8 cellular contexts compared by ENCODE assay signal in the genomic region with DNA sequence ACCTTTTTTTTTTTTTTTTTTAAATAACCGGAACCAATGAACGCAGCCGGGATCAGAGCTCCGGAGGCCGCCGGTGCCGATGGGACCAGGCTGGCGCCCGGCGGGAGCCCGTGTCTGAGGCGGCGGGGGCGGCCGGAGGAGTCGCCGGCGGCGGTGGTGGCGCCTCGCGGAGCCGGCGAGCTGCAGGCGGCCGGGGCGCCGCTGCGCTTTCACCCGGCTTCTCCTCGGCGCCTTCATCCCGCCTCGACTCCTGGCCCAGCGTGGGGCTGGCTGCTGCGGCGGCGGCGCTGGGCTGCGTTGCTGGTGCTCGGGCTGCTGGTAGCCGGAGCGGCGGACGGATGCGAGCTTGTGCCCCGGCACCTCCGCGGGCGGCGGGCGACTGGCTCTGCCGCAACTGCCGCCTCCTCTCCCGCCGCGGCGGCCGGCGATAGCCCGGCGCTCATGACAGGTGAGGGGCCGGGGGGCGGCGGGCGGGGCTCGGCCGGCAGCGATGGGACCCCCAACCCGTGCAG. TPM values are rescaled to one million over a fixed set of nuclear protein-coding genes. Genes with fewer than 3 reads are reported as not detected.
DNase-seq lines count a peak whose midpoint lies in the region; ATAC-seq and TF ChIP-seq lines count a peak whose summit lies in the region.

No MANE protein-coding gene starts in this region.

- no peaks in the 10 kb centered on the region for H3K9me3 ChIP-seq in CD8-positive, alpha-beta T cell (ENCODE audit: low read length)
- H3K9me3 ChIP-seq in sigmoid colon: no peaks in the 10 kb centered on the region

- ATAC-seq in CD8-positive, alpha-beta T cell: peak; percentile 6
- peak; percentile 20 for ATAC-seq in GM19463 (IDR thresholded peaks at IDR 0.05; ENCODE audit: unreplicated experiment)
- peak; percentile 19 for ATAC-seq in HG03520 (IDR thresholded peaks at IDR 0.05; ENCODE audit: unreplicated experiment)
- ATAC-seq in T-cell (replicated peaks in 1 of 4): peak; percentile 15 to 26 (median 20)

- H3K27ac Mint-ChIP-seq in CD8-positive, alpha-beta T cell: peak overlapping the region; percentile 99
- peak overlapping the region; percentile 97 to 99 for H3K27ac Mint-ChIP-seq in T-cell

- no peak for TF ChIP-seq EP300 in sigmoid colon (IDR thresholded peaks at IDR 0.05)

- peak overlapping the region; percentile 83 for H3K4me3 ChIP-seq in CD8-positive, alpha-beta T cell (ENCODE audit: low read depth, low read length)
- peak overlapping the region; percentile 71 to 95 (median 86) for H3K4me3 ChIP-seq in sigmoid colon

- intact Hi-C loops in CD8-positive, alpha-beta T cell (cut with DNase I, micrococcal nuclease): loop anchor here (1.0 to 10.0 kb wide), 13 partner anchors 12 to 1696 kb away; partner anchors contain the start of genes ANAPC4 (in 1 of the 2), RBPJ (in 1 of the 2), SEL1L3 (in 1 of the 2) and SEPSECS (in 1 of the 2)
- intact Hi-C loops in sigmoid colon (cut with DNase I): loop anchor here (2.0 to 10.0 kb wide), 3 partner anchors 146 to 949 kb away; partner anchors contain the start of genes SMIM20 and TBC1D19

- peak; percentile 24 to 80 (median 54) for DNase-seq in CD8-positive, alpha-beta T cell
- DNase-seq in T-cell (peak in 33 of 34 experiments; percentile 22 to 65 (median 48)), amniotic epithelial cell (ENCODE audit: low read depth) (peak; percentile 48), hepatic stellate cell (ENCODE audit: low spot score) (peak; percentile 36), sigmoid colon (peak; percentile 79), SHP77 (lab: John Stamatoyannopoulos, UW) (no peak)

- CTCF ChIA-PET in CD8-positive, alpha-beta T cell (lab: Charles Lee): interaction anchor here (0.7 to 2.3 kb wide), 8 partner anchors 9 to 149 kb away, joined by 3 to 13 read pairs (median 3); no protein-coding TSS in a partner anchor
- CTCF ChIA-PET in T-cell (lab: Charles Lee): interaction anchor here (0.6 to 3.3 kb wide), 10 partner anchors 11 to 947 kb away, joined by 3 to 32 read pairs (median 4); partner anchors contain the start of gene SMIM20 (in 1 of the 2)

- POLR2A ChIA-PET in CD8-positive, alpha-beta T cell (lab: Charles Lee): interaction anchor here (0.5 to 3.6 kb wide), 24 partner anchors 13 to 1836 kb away, joined by 3 to 81 read pairs (median 4); partner anchors contain the start of gene TBC1D19
- POLR2A ChIA-PET in T-cell (lab: Charles Lee): interaction anchor here (0.6 to 4.0 kb wide), 18 partner anchors 10 to 1703 kb away, joined by 3 to 127 read pairs (median 6); partner anchors contain the start of gene TBC1D19 (in 1 of the 2)

- no peak for TF ChIP-seq POLR2A in sigmoid colon (IDR thresholded peaks at IDR 0.05)

- H3K4me3 Mint-ChIP-seq in CD8-positive, alpha-beta T cell: peak overlapping the region; percentile 99
- H3K4me3 Mint-ChIP-seq in T-cell: peak overlapping the region; percentile 98 to 100 (median 100)

- TF ChIP-seq CTCF in CD8-positive, alpha-beta T cell (IDR thresholded peaks at IDR 0.05): no peak
- no peak for TF ChIP-seq CTCF in sigmoid colon (IDR thresholded peaks at IDR 0.05)

- peaks cover 19% of the 10 kb centered on the region for H3K36me3 Mint-ChIP-seq in CD8-positive, alpha-beta T cell
- no peaks in the 10 kb centered on the region for H3K36me3 Mint-ChIP-seq in T-cell

- H3K9me3 Mint-ChIP-seq in CD8-positive, alpha-beta T cell: no peaks in the 10 kb centered on the region
- H3K9me3 Mint-ChIP-seq in T-cell: no peaks in the 10 kb centered on the region

- no peaks in the 10 kb centered on the region for H3K27me3 ChIP-seq in CD8-positive, alpha-beta T cell (ENCODE audit: insufficient read depth, low read length)
- H3K27me3 ChIP-seq in sigmoid colon: no peaks in the 10 kb centered on the region

- peaks cover 66% of the 10 kb centered on the region for H3K4me1 ChIP-seq in CD8-positive, alpha-beta T cell (ENCODE audit: insufficient read depth, low read length)
- peaks cover 0 to 41% (median 27%) of the 10 kb centered on the region in 4 donors for H3K4me1 ChIP-seq in sigmoid colon

- 0% methylated on average over 70 of the region's 70 CpGs for WGBS in sigmoid colon, 2 donors

- H3K4me1 Mint-ChIP-seq in CD8-positive, alpha-beta T cell (ENCODE audit: low read depth): peaks cover 70% of the 10 kb centered on the region
- H3K4me1 Mint-ChIP-seq in T-cell: peaks cover 60 to 82% (median 68%) of the 10 kb centered on the region in 3 donors

- H3K36me3 ChIP-seq in CD8-positive, alpha-beta T cell (ENCODE audit: insufficient read depth, low read length): no peaks in the 10 kb centered on the region
- H3K36me3 ChIP-seq in sigmoid colon: no peaks in the 10 kb centered on the region

- peak overlapping the region; percentile 83 for H3K27ac ChIP-seq in CD8-positive, alpha-beta T cell (ENCODE audit: low read depth, low read length)
- H3K27ac ChIP-seq in sigmoid colon: peak overlapping the region; percentile 95 to 98 (median 97)

- no peaks in the 10 kb centered on the region for H3K27me3 Mint-ChIP-seq in CD8-positive, alpha-beta T cell (ENCODE audit: low read depth)
- no peaks in the 10 kb centered on the region for H3K27me3 Mint-ChIP-seq in T-cell

RNA-seq across cellular contexts. Expression of gene STIM2, which starts 0.3 kb away (rescaled TPM):
- total RNA-seq in CD8-positive, alpha-beta T cell: 10 to 100 TPM; 61.1 to 67.0 TPM
- total RNA-seq in T-cell: 10 to 100 TPM; 67.9 to 98.7 (median 75.2) TPM
- total RNA-seq in sigmoid colon: 10 to 100 TPM; 10.7 to 15.3 (median 14.7) TPM
- polyA plus RNA-seq in sigmoid colon: 10 to 100 TPM in 1 of 3 donors, 1 to 10 TPM in 2; 3.0 to 16.8 (median 5.5) TPM

Comparison
In these comparisons a context has a peak if more than half of its experiments do, and no peak if none do; other contexts are left out.
1. DNase-seq: peak in CD8-positive, alpha-beta T cell (7 of 7), T-cell (33 of 34), amniotic epithelial cell (single experiment), hepatic stellate cell (single experiment) and sigmoid colon (single experiment); none in SHP77 (0 of 2).
2. Peak in every context shown above with its lines, with median percentiles within 50 percentile points of each other: ATAC-seq.